Comparison of ENCODE assay signal across 1 cellular context in genomic region chr1:40377512-40377911, GRCh38.
TF ChIP-seq lines count a peak whose summit lies in the region.

No MANE protein-coding gene starts in this region.

TF ChIP-seq in K562, 482 proteins besides CTCF, POLR2A, EP300 and RAD21 (continued from another document):
- peak in 1 of 2 experiments; percentile 86; a peak in 1 of 4 replicates for TF ChIP-seq SRF (CRISPR knock-in tag; IDR thresholded peaks at IDR 0.05)
- TF ChIP-seq FOXJ2 (tag; IDR thresholded peaks at IDR 0.05), result peak; percentile 37; the same call in 1 of the 2 replicates
- no peak for TF ChIP-seq NR2C2 (CRISPR knock-in tag; IDR thresholded peaks at IDR 0.05)
- TF ChIP-seq NR2C2 (tag; IDR thresholded peaks at IDR 0.05), result peak; percentile 60; the same call in 1 of the 2 replicates
- no peak for TF ChIP-seq ZNF23 (CRISPR knock-in tag; IDR thresholded peaks at IDR 0.05)
- peak; percentile 46; the same call in 1 of the 2 replicates for TF ChIP-seq FOXM1 (IDR thresholded peaks at IDR 0.05; ENCODE audit: low read depth)
- no peak for TF ChIP-seq FOXM1 (CRISPR knock-in tag; IDR thresholded peaks at IDR 0.05; ENCODE audit: low read depth)
- TF ChIP-seq ARID1B (IDR thresholded peaks at IDR 0.05), result 0 out of 2 replicates have a peak, but pooled peaks have one; percentile 16
- no peak for TF ChIP-seq SREBF2 (CRISPR knock-in tag; IDR thresholded peaks at IDR 0.05)
- no peak for TF ChIP-seq PHB2 (IDR thresholded peaks at IDR 0.05; ENCODE audit: low read depth)
- peak; percentile 43; the same call in 1 of the 2 replicates for TF ChIP-seq NR2C1 (IDR thresholded peaks at IDR 0.05)
- peak; percentile 73 for TF ChIP-seq NR2C1 (tag; IDR thresholded peaks at IDR 0.05)
- 0 out of 2 replicates have a peak, but pooled peaks have one; percentile 0 for TF ChIP-seq L3MBTL2 (IDR thresholded peaks at IDR 0.05)
- TF ChIP-seq DPF2 (IDR thresholded peaks at IDR 0.05), result peak; percentile 56; the same call in 1 of the 2 replicates
- TF ChIP-seq AFF1 (IDR thresholded peaks at IDR 0.05; ENCODE audit: low read depth in 1 of 2, partially characterized antibody in 2 of 2), result no peak
- TF ChIP-seq ZNF740 (CRISPR knock-in tag; IDR thresholded peaks at IDR 0.05), result no peak
- TF ChIP-seq ZNF740 (tag; IDR thresholded peaks at IDR 0.05), result 0 out of 4 replicates have a peak, but pooled peaks of 1 of the 2 experiments have one; percentile 7
- TF ChIP-seq RCOR1 (IDR thresholded peaks at IDR 0.05; ENCODE audit: borderline replicate concordance in 1 of 2, low read depth in 2 of 2, low read length in 2 of 2), result peak in 1 of 2 experiments; percentile 24; a peak in 1 of 4 replicates
- 0 out of 2 replicates have a peak, but pooled peaks have one; percentile 13 for TF ChIP-seq BACH1 (tag; IDR thresholded peaks at IDR 0.05)
- peak; percentile 30; the same call in 1 of the 2 replicates for TF ChIP-seq SOX6 (IDR thresholded peaks at IDR 0.05)
